ENCODE assay signal across 2 cellular contexts in the genomic region with DNA sequence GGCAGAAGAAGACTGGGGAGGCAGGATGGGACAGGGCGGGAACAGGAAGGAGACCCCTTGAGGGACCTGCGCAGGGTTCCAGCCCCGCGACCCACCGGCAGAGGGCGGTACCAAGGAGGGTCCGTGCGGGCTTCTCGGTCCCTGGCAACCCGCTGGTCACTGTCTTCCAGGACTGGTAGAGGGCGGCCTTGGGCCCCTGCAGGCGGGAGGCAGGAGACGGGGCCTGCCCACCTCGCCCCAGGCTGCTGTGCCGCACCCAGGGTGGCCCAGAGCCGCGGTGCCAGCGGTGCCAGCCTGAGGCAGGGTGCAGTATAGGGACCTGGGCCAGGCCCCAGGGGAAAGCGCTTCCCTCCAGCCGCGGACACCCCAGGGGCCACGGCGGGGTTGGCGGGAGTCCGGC.
A peak's percentile ranks its signal among the peaks of the same experiment; 100 is the strongest.
TF ChIP-seq lines count a peak whose summit lies in the region.

No MANE protein-coding gene starts in this region.

TF ChIP-seq in WTC11, 78 proteins besides CTCF, POLR2A, EP300 and RAD21 (continues in another document):
- TF ChIP-seq STAT6 (CRISPR knock-in tag; conservative IDR thresholded peaks at IDR 0.05; ENCODE audit: low read depth): no peak
- no peak for TF ChIP-seq TEAD4 (CRISPR knock-in tag; IDR thresholded peaks at IDR 0.05)
- TF ChIP-seq, protein P1, sequence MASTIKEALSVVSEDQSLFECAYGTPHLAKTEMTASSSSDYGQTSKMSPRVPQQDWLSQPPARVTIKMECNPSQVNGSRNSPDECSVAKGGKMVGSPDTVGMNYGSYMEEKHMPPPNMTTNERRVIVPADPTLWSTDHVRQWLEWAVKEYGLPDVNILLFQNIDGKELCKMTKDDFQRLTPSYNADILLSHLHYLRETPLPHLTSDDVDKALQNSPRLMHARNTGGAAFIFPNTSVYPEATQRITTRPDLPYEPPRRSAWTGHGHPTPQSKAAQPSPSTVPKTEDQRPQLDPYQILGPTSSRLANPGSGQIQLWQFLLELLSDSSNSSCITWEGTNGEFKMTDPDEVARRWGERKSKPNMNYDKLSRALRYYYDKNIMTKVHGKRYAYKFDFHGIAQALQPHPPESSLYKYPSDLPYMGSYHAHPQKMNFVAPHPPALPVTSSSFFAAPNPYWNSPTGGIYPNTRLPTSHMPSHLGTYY (CRISPR knock-in tag; IDR thresholded peaks at IDR 0.05): no peak
- no peak for TF ChIP-seq NFYB (CRISPR knock-in tag; conservative IDR thresholded peaks at IDR 0.05; ENCODE audit: low read depth)
- no peak for TF ChIP-seq CREB1 (CRISPR knock-in tag; IDR thresholded peaks at IDR 0.05)
- peak; percentile 29; the same call in 1 of the 2 replicates for TF ChIP-seq TEAD1 (CRISPR knock-in tag; IDR thresholded peaks at IDR 0.05)
- 0 out of 2 replicates have a peak, but pooled peaks have one; percentile 32 for TF ChIP-seq E2F5 (CRISPR knock-in tag; IDR thresholded peaks at IDR 0.05)
- TF ChIP-seq AR (CRISPR knock-in tag; IDR thresholded peaks at IDR 0.05): no peak
- TF ChIP-seq CBFB (CRISPR knock-in tag; IDR thresholded peaks at IDR 0.05; ENCODE audit: low read depth): no peak
- no peak for TF ChIP-seq NFE2L1 (CRISPR knock-in tag; IDR thresholded peaks at IDR 0.05)
- TF ChIP-seq TCF7 (CRISPR knock-in tag; IDR thresholded peaks at IDR 0.05; ENCODE audit: low read depth): no peak
- no peak for TF ChIP-seq FOXJ3 (CRISPR knock-in tag; IDR thresholded peaks at IDR 0.05; ENCODE audit: borderline replicate concordance)
- no peak for TF ChIP-seq GRHL2 (CRISPR knock-in tag; IDR thresholded peaks at IDR 0.05; ENCODE audit: insufficient replicate concordance, severe bottlenecking)
- TF ChIP-seq FOXP1 (CRISPR knock-in tag; IDR thresholded peaks at IDR 0.05; ENCODE audit: borderline replicate concordance): peak; percentile 24; the same call in 1 of the 2 replicates
- no peak for TF ChIP-seq PRRX2 (CRISPR knock-in tag; IDR thresholded peaks at IDR 0.05)
- TF ChIP-seq ZNF396 (CRISPR knock-in tag; IDR thresholded peaks at IDR 0.05; ENCODE audit: borderline replicate concordance): no peak
- no peak for TF ChIP-seq SOX15 (CRISPR knock-in tag; IDR thresholded peaks at IDR 0.05)
- TF ChIP-seq ZNF219 (CRISPR knock-in tag; IDR thresholded peaks at IDR 0.05; ENCODE audit: borderline replicate concordance): no peak
- TF ChIP-seq IRF2 (CRISPR knock-in tag; IDR thresholded peaks at IDR 0.05; ENCODE audit: borderline replicate concordance, low read depth): no peak
- TF ChIP-seq E2F1 (CRISPR knock-in tag; IDR thresholded peaks at IDR 0.05): no peak
- TF ChIP-seq NFATC4 (CRISPR knock-in tag; IDR thresholded peaks at IDR 0.05): no peak

TF ChIP-seq in HepG2, 621 proteins besides CTCF, POLR2A, EP300 and RAD21 (continued from another document):
- peak; percentile 54; the same call in 1 of the 2 replicates for TF ChIP-seq ZNF768 (CRISPR knock-in tag; IDR thresholded peaks at IDR 0.05)
- peak; percentile 58 for TF ChIP-seq RFX5 (IDR thresholded peaks at IDR 0.05; ENCODE audit: low read depth, low read length)
- peak; percentile 80 for TF ChIP-seq HNRNPL (IDR thresholded peaks at IDR 0.05; ENCODE audit: low read depth, low read length)
- TF ChIP-seq RXRA (CRISPR knock-in tag; IDR thresholded peaks at IDR 0.05): peak; percentile 21; the same call in 1 of the 2 replicates
- TF ChIP-seq STAG1 (CRISPR knock-in tag; IDR thresholded peaks at IDR 0.05): peak; percentile 56
- TF ChIP-seq, protein P2, sequence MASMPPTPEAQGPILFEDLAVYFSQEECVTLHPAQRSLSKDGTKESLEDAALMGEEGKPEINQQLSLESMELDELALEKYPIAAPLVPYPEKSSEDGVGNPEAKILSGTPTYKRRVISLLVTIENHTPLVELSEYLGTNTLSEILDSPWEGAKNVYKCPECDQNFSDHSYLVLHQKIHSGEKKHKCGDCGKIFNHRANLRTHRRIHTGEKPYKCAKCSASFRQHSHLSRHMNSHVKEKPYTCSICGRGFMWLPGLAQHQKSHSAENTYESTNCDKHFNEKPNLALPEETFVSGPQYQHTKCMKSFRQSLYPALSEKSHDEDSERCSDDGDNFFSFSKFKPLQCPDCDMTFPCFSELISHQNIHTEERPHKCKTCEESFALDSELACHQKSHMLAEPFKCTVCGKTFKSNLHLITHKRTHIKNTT (CRISPR knock-in tag; IDR thresholded peaks at IDR 0.05): no peak
- TF ChIP-seq KDM2A (CRISPR knock-in tag; IDR thresholded peaks at IDR 0.05; ENCODE audit: borderline replicate concordance, low read depth): peak; percentile 38; the same call in 1 of the 2 replicates
- TF ChIP-seq CENPX (CRISPR knock-in tag; IDR thresholded peaks at IDR 0.05): no peak
- peak; percentile 6; the same call in 1 of the 2 replicates for TF ChIP-seq SMC3 (IDR thresholded peaks at IDR 0.05; ENCODE audit: low read length)
- TF ChIP-seq ZBTB3 (CRISPR knock-in tag; IDR thresholded peaks at IDR 0.05; ENCODE audit: borderline replicate concordance, low read depth): no peak
- TF ChIP-seq, protein P3, sequence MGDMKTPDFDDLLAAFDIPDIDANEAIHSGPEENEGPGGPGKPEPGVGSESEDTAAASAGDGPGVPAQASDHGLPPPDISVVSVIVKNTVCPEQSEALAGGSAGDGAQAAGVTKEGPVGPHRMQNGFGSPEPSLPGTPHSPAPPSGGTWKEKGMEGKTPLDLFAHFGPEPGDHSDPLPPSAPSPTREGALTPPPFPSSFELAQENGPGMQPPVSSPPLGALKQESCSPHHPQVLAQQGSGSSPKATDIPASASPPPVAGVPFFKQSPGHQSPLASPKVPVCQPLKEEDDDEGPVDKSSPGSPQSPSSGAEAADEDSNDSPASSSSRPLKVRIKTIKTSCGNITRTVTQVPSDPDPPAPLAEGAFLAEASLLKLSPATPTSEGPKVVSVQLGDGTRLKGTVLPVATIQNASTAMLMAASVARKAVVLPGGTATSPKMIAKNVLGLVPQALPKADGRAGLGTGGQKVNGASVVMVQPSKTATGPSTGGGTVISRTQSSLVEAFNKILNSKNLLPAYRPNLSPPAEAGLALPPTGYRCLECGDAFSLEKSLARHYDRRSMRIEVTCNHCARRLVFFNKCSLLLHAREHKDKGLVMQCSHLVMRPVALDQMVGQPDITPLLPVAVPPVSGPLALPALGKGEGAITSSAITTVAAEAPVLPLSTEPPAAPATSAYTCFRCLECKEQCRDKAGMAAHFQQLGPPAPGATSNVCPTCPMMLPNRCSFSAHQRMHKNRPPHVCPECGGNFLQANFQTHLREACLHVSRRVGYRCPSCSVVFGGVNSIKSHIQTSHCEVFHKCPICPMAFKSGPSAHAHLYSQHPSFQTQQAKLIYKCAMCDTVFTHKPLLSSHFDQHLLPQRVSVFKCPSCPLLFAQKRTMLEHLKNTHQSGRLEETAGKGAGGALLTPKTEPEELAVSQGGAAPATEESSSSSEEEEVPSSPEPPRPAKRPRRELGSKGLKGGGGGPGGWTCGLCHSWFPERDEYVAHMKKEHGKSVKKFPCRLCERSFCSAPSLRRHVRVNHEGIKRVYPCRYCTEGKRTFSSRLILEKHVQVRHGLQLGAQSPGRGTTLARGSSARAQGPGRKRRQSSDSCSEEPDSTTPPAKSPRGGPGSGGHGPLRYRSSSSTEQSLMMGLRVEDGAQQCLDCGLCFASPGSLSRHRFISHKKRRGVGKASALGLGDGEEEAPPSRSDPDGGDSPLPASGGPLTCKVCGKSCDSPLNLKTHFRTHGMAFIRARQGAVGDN (CRISPR knock-in tag; IDR thresholded peaks at IDR 0.05): peak; percentile 38; the same call in 1 of the 2 replicates
- TF ChIP-seq, protein P4, sequence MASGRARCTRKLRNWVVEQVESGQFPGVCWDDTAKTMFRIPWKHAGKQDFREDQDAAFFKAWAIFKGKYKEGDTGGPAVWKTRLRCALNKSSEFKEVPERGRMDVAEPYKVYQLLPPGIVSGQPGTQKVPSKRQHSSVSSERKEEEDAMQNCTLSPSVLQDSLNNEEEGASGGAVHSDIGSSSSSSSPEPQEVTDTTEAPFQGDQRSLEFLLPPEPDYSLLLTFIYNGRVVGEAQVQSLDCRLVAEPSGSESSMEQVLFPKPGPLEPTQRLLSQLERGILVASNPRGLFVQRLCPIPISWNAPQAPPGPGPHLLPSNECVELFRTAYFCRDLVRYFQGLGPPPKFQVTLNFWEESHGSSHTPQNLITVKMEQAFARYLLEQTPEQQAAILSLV (CRISPR knock-in tag; IDR thresholded peaks at IDR 0.05; ENCODE audit: borderline replicate concordance): 0 out of 2 replicates have a peak, but pooled peaks have one; percentile 33
